ENCODE assay signal across 8 cellular contexts in the genomic region with DNA sequence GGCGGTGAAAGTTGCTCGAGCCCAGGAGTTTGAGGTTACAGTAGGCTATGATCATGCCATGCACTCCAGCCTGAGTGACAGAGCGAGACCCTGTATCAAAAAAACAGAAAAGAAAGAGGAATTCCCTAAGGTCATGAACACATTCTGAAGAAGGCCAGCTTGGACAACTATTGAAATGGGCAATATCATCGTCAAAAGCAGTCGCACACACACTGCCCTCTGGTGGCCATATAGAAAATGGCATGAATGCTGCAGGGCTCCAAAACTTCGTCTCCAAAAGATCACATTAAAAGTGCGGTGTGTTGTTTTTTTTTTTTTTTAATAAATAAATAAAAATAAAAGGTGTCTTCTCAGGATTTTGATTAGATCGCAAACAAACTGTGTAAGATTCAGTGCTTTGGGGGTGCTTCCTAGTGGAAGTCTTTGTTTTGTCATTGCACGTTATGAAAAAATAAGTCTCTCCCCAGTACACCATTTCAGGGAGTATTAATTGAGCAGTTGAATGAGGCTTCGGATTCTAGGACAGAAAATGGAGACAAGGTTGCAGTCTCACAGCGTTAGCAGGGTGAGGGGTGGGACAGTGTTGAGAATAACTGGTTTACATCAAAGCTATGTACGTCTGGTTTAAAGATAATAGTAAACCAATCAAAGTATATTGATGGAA.
DNase-seq lines count a peak whose midpoint lies in the region; ATAC-seq and TF ChIP-seq lines count a peak whose summit lies in the region.

No MANE protein-coding gene starts in this region.

- POLR2A ChIA-PET in SK-N-SH (lab: Yijun Ruan, JAX): no interaction called here

- no peaks in the 10 kb centered on the region for H3K9me2 ChIP-seq in SK-N-SH

- H3K27ac Mint-ChIP-seq in nephron: no peak overlapping the region
- H3K27ac Mint-ChIP-seq in activated naive CD4-positive, alpha-beta T cell treated with anti-CD3 and anti-CD28 coated beads, Interleukin-2, amount 10 ng/mL, durations not matched to agents 7 days and 5 days: no peak overlapping the region

- no peaks in the 10 kb centered on the region for H3K79me2 ChIP-seq in SK-N-SH (ENCODE audit: insufficient read depth)

- H3K27me3 Mint-ChIP-seq in nephron (ENCODE audit: low read depth): peaks cover 43% of the 10 kb centered on the region
- peaks cover 6% of the 10 kb centered on the region for H3K27me3 Mint-ChIP-seq in activated naive CD4-positive, alpha-beta T cell treated with anti-CD3 and anti-CD28 coated beads, Interleukin-2, amount 10 ng/mL, durations not matched to agents 7 days and 5 days

- TF ChIP-seq CTCF in SK-N-SH (IDR thresholded peaks at IDR 0.05) (peak; percentile 86), HL-60 (IDR thresholded peaks at IDR 0.05; ENCODE audit: insufficient read depth, low read length) (peak; percentile 77), astrocyte of the cerebellum (IDR thresholded peaks at IDR 0.05; ENCODE audit: low read depth, low read length, missing control alignments) (peak; percentile 83), nephron (IDR thresholded peaks at IDR 0.05; ENCODE audit: unreplicated experiment in 3 of 3) (peak; percentile 58 to 66 (median 61))

- no peak overlapping the region for H2AFZ ChIP-seq in SK-N-SH (ENCODE audit: low read depth)

- TF ChIP-seq EP300 in SK-N-SH (IDR thresholded peaks at IDR 0.05; ENCODE audit: borderline replicate concordance in 1 of 2, low read depth in 1 of 2, low read length in 1 of 2): no peak

- ATAC-seq in SK-N-SH treated with all-trans-retinoic acid at 6 μM for 48 hours (no peak), GM21381 (IDR thresholded peaks at IDR 0.05; ENCODE audit: unreplicated experiment) (no peak)

- H3K36me3 Mint-ChIP-seq in nephron (ENCODE audit: low read depth): no peaks in the 10 kb centered on the region
- H3K36me3 Mint-ChIP-seq in activated naive CD4-positive, alpha-beta T cell treated with anti-CD3 and anti-CD28 coated beads, Interleukin-2, amount 10 ng/mL, durations not matched to agents 7 days and 5 days: no peaks in the 10 kb centered on the region

- no peaks in the 10 kb centered on the region for H3K36me3 ChIP-seq in SK-N-SH (replicated peaks in 1 of 2; ENCODE audit: control insufficient read depth in 1 of 2, insufficient read depth in 2 of 2, low read length in 1 of 2)

- WGBS in SK-N-SH (ENCODE audit: low lambda C conversion rate): 58% methylated on average over 12 of the region's 12 CpGs

- H4K20me1 ChIP-seq in SK-N-SH (ENCODE audit: insufficient read depth): no peaks in the 10 kb centered on the region

- no peaks in the 10 kb centered on the region for H3K9me3 Mint-ChIP-seq in nephron
- no peaks in the 10 kb centered on the region for H3K9me3 Mint-ChIP-seq in activated naive CD4-positive, alpha-beta T cell treated with anti-CD3 and anti-CD28 coated beads, Interleukin-2, amount 10 ng/mL, durations not matched to agents 7 days and 5 days

- H3K4me1 ChIP-seq in SK-N-SH (ENCODE audit: control insufficient read depth in 1 of 2, insufficient read depth in 2 of 2, low read depth in 1 of 2, low read length in 1 of 2): peaks cover 3 to 8% of the 10 kb centered on the region in 2 experiments; a peak in 1 of 4 replicates

- no peaks in the 10 kb centered on the region for H3K4me1 Mint-ChIP-seq in nephron
- H3K4me1 Mint-ChIP-seq in activated naive CD4-positive, alpha-beta T cell treated with anti-CD3 and anti-CD28 coated beads, Interleukin-2, amount 10 ng/mL, durations not matched to agents 7 days and 5 days: no peaks in the 10 kb centered on the region

- no peak overlapping the region for H3K4me3 Mint-ChIP-seq in nephron
- no peak overlapping the region for H3K4me3 Mint-ChIP-seq in activated naive CD4-positive, alpha-beta T cell treated with anti-CD3 and anti-CD28 coated beads, Interleukin-2, amount 10 ng/mL, durations not matched to agents 7 days and 5 days

- peak; percentile 56 for DNase-seq in SK-N-SH
- no peak for DNase-seq in HL-60 (ENCODE audit: low read depth in 1 of 2, low spot score in 1 of 2)
- DNase-seq in astrocyte of the cerebellum (ENCODE audit: low read depth): no peak
- DNase-seq in medulla oblongata (ENCODE audit: extremely low spot score): no peak
- DNase-seq in activated naive CD4-positive, alpha-beta T cell treated with anti-CD3 and anti-CD28 coated beads, Interleukin-2, amount 10 ng/mL, durations not matched to agents 7 days and 5 days: no peak

- TF ChIP-seq RAD21 in SK-N-SH (IDR thresholded peaks at IDR 0.05; ENCODE audit: low read length): peak; percentile 41

- CTCF ChIA-PET in SK-N-SH (lab: Yijun Ruan, JAX): interaction anchor here (0.5 to 4.0 kb wide), 24 partner anchors 8 to 687 kb away, joined by 3 to 38 read pairs (median 4); no protein-coding TSS in a partner anchor
- CTCF ChIA-PET in activated naive CD4-positive, alpha-beta T cell treated with anti-CD3 and anti-CD28 coated beads, Interleukin-2, amount 10 ng/mL, durations not matched to agents 7 days and 5 days (lab: Charles Lee): interaction anchor here (0.7 to 1.4 kb wide), 6 partner anchors 11 to 53 kb away, joined by 3 to 5 read pairs (median 4); no protein-coding TSS in a partner anchor

- no peaks in the 10 kb centered on the region for H3K9me3 ChIP-seq in SK-N-SH

- no peak overlapping the region for H3K4me3 ChIP-seq in SK-N-SH (ENCODE audit: low read depth in 2 of 2, low read length in 1 of 2)
- H3K4me3 ChIP-seq in HL-60 (replicated peaks; ENCODE audit: insufficient read depth, low read length): no peak overlapping the region
- H3K4me3 ChIP-seq in astrocyte of the cerebellum (ENCODE audit: low read depth, low read length): no peak overlapping the region

- in situ Hi-C loops in astrocyte of the cerebellum (cut with HindIII; ENCODE audit: low sequenced_read_pairs): no loop called here

- no peak overlapping the region for H3K9ac ChIP-seq in SK-N-SH

- H3K27me3 ChIP-seq in SK-N-SH (ENCODE audit: insufficient read depth) (no peaks in the 10 kb centered on the region), HL-60 (ENCODE audit: insufficient read depth, poor library complexity, severe bottlenecking) (peaks cover 2% of the 10 kb centered on the region)

- H3K4me2 ChIP-seq in SK-N-SH: no peak overlapping the region

- H3F3A ChIP-seq in SK-N-SH (replicated peaks; ENCODE audit: insufficient read depth): peaks cover 14% of the 10 kb centered on the region

- H3K27ac ChIP-seq in SK-N-SH (ENCODE audit: low read depth in 2 of 2, low read length in 1 of 2) (no peak overlapping the region), HL-60 (replicated peaks) (no peak overlapping the region)

TF ChIP-seq in SK-N-SH, 30 proteins besides CTCF, POLR2A, EP300 and RAD21:
- no peak for TF ChIP-seq SIN3A (IDR thresholded peaks at IDR 0.05; ENCODE audit: borderline replicate concordance, low read depth, low read length)
- peak; percentile 15; the same call in 1 of the 2 replicates for TF ChIP-seq SMC3 (IDR thresholded peaks at IDR 0.05; ENCODE audit: low read depth, low read length)

TF ChIP-seq in SK-N-SH treated with all-trans-retinoic acid at 6 μM for 48 hours, 23 proteins besides CTCF, POLR2A, EP300 and RAD21:
- no peak for TF ChIP-seq ARNTL (CRISPR knock-in tag; IDR thresholded peaks at IDR 0.05; ENCODE audit: borderline replicate concordance, low read depth)
- TF ChIP-seq, protein P1, sequence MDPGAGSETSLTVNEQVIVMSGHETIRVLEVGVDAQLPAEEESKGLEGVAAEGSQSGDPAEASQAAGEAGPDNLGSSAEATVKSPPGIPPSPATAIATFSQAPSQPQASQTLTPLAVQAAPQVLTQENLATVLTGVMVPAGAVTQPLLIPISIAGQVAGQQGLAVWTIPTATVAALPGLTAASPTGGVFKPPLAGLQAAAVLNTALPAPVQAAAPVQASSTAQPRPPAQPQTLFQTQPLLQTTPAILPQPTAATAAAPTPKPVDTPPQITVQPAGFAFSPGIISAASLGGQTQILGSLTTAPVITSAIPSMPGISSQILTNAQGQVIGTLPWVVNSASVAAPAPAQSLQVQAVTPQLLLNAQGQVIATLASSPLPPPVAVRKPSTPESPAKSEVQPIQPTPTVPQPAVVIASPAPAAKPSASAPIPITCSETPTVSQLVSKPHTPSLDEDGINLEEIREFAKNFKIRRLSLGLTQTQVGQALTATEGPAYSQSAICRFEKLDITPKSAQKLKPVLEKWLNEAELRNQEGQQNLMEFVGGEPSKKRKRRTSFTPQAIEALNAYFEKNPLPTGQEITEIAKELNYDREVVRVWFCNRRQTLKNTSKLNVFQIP (CRISPR knock-in tag; IDR thresholded peaks at IDR 0.05; ENCODE audit: borderline replicate concordance, low read depth): no peak
- no peak for TF ChIP-seq TCF4 (CRISPR knock-in tag; IDR thresholded peaks at IDR 0.05; ENCODE audit: borderline replicate concordance)
- TF ChIP-seq ZFP30 (CRISPR knock-in tag; IDR thresholded peaks at IDR 0.05): no peak
- TF ChIP-seq CSDC2 (CRISPR knock-in tag; IDR thresholded peaks at IDR 0.05): no peak
